In genomic region chr17:77405867-77406513, GRCh38 we compare ENCODE assay signal across 9 cellular contexts.
DNase-seq lines count a peak whose midpoint lies in the region; TF ChIP-seq lines count a peak whose summit lies in the region.
"Had no signal": no experiment of that assay in that cellular context is flagged by ENCODE, and none has a peak within 500 bp of the region (broad histone marks: within the 10 kb centered on the region; RNA-seq: fewer than 3 reads in every experiment).

No MANE protein-coding gene starts in this region.

- TF ChIP-seq POLR2A in thyroid gland (IDR thresholded peaks at IDR 0.05): no peak

- H3K36me3 ChIP-seq in right atrium auricular region (peaks cover 13% of the 10 kb centered on the region), thyroid gland (peaks cover 0 to 8% of the 10 kb centered on the region in 2 donors)

- H3K27me3 ChIP-seq in right atrium auricular region (no peaks in the 10 kb centered on the region), thyroid gland (no peaks in the 10 kb centered on the region)

- peaks cover 97% of the 10 kb centered on the region for H3K4me1 Mint-ChIP-seq in activated T-cell treated with anti-CD3 and anti-CD28 coated beads, Interleukin-2, amount 50 U/mL, for 24 hours (ENCODE audit: low read depth)
- H3K4me1 Mint-ChIP-seq in T-helper 1 cell treated with Interleukin-12 subunit alpha and Interleukin-12 subunit beta and Interleukin-4 antibody, amounts not matched to agents 30 μg/mL and 1 μg/mL, for 36 hours (ENCODE audit: low read depth): peaks cover 68% of the 10 kb centered on the region

- H3K9me3 ChIP-seq in right atrium auricular region: no peaks in the 10 kb centered on the region
- H3K9me3 ChIP-seq in thyroid gland: no peaks in the 10 kb centered on the region

- H3K27ac Mint-ChIP-seq in activated T-cell treated with anti-CD3 and anti-CD28 coated beads, Interleukin-2, amount 50 U/mL, for 24 hours: peak overlapping the region; percentile 97
- H3K27ac Mint-ChIP-seq in T-helper 1 cell treated with Interleukin-12 subunit alpha and Interleukin-12 subunit beta and Interleukin-4 antibody, amounts not matched to agents 30 μg/mL and 1 μg/mL, for 36 hours: peak overlapping the region; percentile 95

- TF ChIP-seq CTCF in right atrium auricular region (IDR thresholded peaks at IDR 0.05) (no peak), thyroid gland (IDR thresholded peaks at IDR 0.05) (no peak)

- H3K4me3 ChIP-seq in right atrium auricular region: no peak overlapping the region
- H3K4me3 ChIP-seq in thyroid gland (replicated peaks in 1 of 3): no peak overlapping the region

- no peaks in the 10 kb centered on the region for H3K9me3 Mint-ChIP-seq in activated T-cell treated with anti-CD3 and anti-CD28 coated beads, Interleukin-2, amount 50 U/mL, for 24 hours
- no peaks in the 10 kb centered on the region for H3K9me3 Mint-ChIP-seq in T-helper 1 cell treated with Interleukin-12 subunit alpha and Interleukin-12 subunit beta and Interleukin-4 antibody, amounts not matched to agents 30 μg/mL and 1 μg/mL, for 36 hours

- DNase-seq in activated T-cell treated with anti-CD3 and anti-CD28 coated beads, Interleukin-2, amount 50 U/mL, for 24 hours: no peak
- DNase-seq in activated T-cell treated with anti-CD3 and anti-CD28 coated beads, Interleukin-2, amount 50 U/mL, for 1 hour: no peak
- no peak for DNase-seq in right atrium auricular region (ENCODE audit: low spot score)
- DNase-seq in thyroid gland: no peak
- no peak for DNase-seq in putamen (ENCODE audit: low spot score)
- DNase-seq in NCI-H510A treated with DMSO at 0.1 percent for 48 hours (lab: John Stamatoyannopoulos, UW): no peak
- no peak for DNase-seq in NCI-H524 (lab: John Stamatoyannopoulos, UW)
- DNase-seq: activated CD4-positive, alpha-beta T cell treated with anti-CD3 and anti-CD28 coated beads for 4 hours had no signal

- peaks cover 29% of the 10 kb centered on the region for H3K36me3 Mint-ChIP-seq in activated T-cell treated with anti-CD3 and anti-CD28 coated beads, Interleukin-2, amount 50 U/mL, for 24 hours (ENCODE audit: low read depth)
- peaks cover 49% of the 10 kb centered on the region for H3K36me3 Mint-ChIP-seq in T-helper 1 cell treated with Interleukin-12 subunit alpha and Interleukin-12 subunit beta and Interleukin-4 antibody, amounts not matched to agents 30 μg/mL and 1 μg/mL, for 36 hours (ENCODE audit: low read depth)

- WGBS in thyroid gland, 2 donors: 82 to 83% methylated on average over 5 to 10 of the region's 10 CpGs

- H3K27ac ChIP-seq in right atrium auricular region (peak overlapping the region; percentile 9 to 30), thyroid gland (peak overlapping the region in 2 of 3 donors; percentile 13 to 47)

- H3K27me3 Mint-ChIP-seq in activated T-cell treated with anti-CD3 and anti-CD28 coated beads, Interleukin-2, amount 50 U/mL, for 24 hours: no peaks in the 10 kb centered on the region
- H3K27me3 Mint-ChIP-seq in T-helper 1 cell treated with Interleukin-12 subunit alpha and Interleukin-12 subunit beta and Interleukin-4 antibody, amounts not matched to agents 30 μg/mL and 1 μg/mL, for 36 hours (ENCODE audit: low read depth): no peaks in the 10 kb centered on the region

- peak overlapping the region; percentile 86 for H3K4me3 Mint-ChIP-seq in activated T-cell treated with anti-CD3 and anti-CD28 coated beads, Interleukin-2, amount 50 U/mL, for 24 hours
- H3K4me3 Mint-ChIP-seq in T-helper 1 cell treated with Interleukin-12 subunit alpha and Interleukin-12 subunit beta and Interleukin-4 antibody, amounts not matched to agents 30 μg/mL and 1 μg/mL, for 36 hours: peak overlapping the region; percentile 89

- intact Hi-C loops in thyroid gland (cut with DNase I): no loop called here

- H3K4me1 ChIP-seq in right atrium auricular region (peaks cover 0 to 67% of the 10 kb centered on the region in 2 donors), thyroid gland (peaks cover 19 to 47% of the 10 kb centered on the region in 2 donors)
